ENCODE assay signal across 1 cellular context in the genomic region with DNA sequence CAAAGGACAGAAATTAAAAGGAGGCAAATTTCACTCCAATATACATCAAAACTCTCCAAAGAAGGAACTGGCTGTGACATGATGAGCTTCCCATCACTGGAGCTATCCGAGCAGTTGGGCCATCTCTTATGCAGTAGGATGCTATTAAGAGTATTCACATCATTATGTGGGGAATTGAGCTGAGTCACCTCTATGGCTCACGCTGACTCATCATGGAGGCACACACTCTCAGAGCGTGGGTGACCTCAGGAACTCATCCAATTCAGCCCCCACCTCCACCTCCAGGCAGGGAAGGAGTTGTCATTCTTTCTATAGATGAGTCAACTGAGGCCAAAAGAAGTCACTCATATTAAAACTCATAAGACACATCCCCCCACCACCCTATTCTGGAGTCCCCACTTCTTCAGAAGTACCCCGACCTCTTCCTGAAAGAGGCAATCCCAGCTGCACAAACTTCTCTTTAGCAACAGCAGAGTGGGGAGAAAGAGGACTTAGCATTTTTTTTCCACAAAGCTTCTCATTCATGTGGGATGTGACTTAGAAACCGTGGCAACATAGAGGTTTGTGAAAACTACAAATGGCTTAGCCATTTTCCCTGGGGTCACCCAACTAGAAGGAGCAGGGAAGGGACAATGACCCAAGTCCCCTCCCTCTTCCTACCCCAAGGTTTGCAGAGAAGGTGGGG.
TF ChIP-seq lines count a peak whose summit lies in the region.

No MANE protein-coding gene starts in this region.

TF ChIP-seq in A549, 52 proteins besides CTCF, POLR2A, EP300 and RAD21 (continued from another document):
- TF ChIP-seq, protein P1, sequence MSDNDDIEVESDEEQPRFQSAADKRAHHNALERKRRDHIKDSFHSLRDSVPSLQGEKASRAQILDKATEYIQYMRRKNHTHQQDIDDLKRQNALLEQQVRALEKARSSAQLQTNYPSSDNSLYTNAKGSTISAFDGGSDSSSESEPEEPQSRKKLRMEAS (IDR thresholded peaks at IDR 0.05) = peak; percentile 87
- TF ChIP-seq CBX8 (IDR thresholded peaks at IDR 0.05) (no peak), PHF8 (IDR thresholded peaks at IDR 0.05; ENCODE audit: borderline replicate concordance, low read depth) (no peak), EHF (CRISPR knock-in tag; IDR thresholded peaks at IDR 0.05) (peak; percentile 52; the same call in 1 of the 2 replicates), HOXA7 (CRISPR knock-in tag; IDR thresholded peaks at IDR 0.05) (no peak), HEYL (CRISPR knock-in tag; IDR thresholded peaks at IDR 0.05) (no peak), JUNB (IDR thresholded peaks at IDR 0.05) (peak; percentile 99), ZNF302 (CRISPR knock-in tag; IDR thresholded peaks at IDR 0.05) (no peak), EHMT2 (IDR thresholded peaks at IDR 0.05; ENCODE audit: low read depth) (no peak), FOSB (CRISPR knock-in tag; IDR thresholded peaks at IDR 0.05) (no peak), NR3C1 (IDR thresholded peaks at IDR 0.05) (no peak), HOXB13 (CRISPR knock-in tag; IDR thresholded peaks at IDR 0.05; ENCODE audit: low read depth) (no peak), JUN (IDR thresholded peaks at IDR 0.05) (peak; percentile 83 to 94), TP53 (CRISPR knock-in tag; IDR thresholded peaks at IDR 0.05) (no peak), ZSCAN20 (CRISPR knock-in tag; IDR thresholded peaks at IDR 0.05) (no peak), ESRRA (IDR thresholded peaks at IDR 0.05; ENCODE audit: borderline replicate concordance, low read length) (no peak), MYC (IDR thresholded peaks at IDR 0.05; ENCODE audit: borderline replicate concordance, low read length) (no peak; the same call in 1 of the 2 replicates), TFCP2L1 (CRISPR knock-in tag; IDR thresholded peaks at IDR 0.05) (no peak), MAZ (IDR thresholded peaks at IDR 0.05; ENCODE audit: borderline replicate concordance, low read depth, low read length) (no peak), KDM5A (IDR thresholded peaks at IDR 0.05) (no peak), HDAC2 (IDR thresholded peaks at IDR 0.05) (no peak), ZFP36 (IDR thresholded peaks at IDR 0.05; ENCODE audit: borderline replicate concordance, partially characterized antibody) (no peak), FOXS1 (CRISPR knock-in tag; IDR thresholded peaks at IDR 0.05) (no peak), HOXB5 (CRISPR knock-in tag; IDR thresholded peaks at IDR 0.05) (peak; percentile 20; the same call in 1 of the 2 replicates), RARB (CRISPR knock-in tag; IDR thresholded peaks at IDR 0.05) (no peak), FOSL2 (IDR thresholded peaks at IDR 0.05) (peak; percentile 99), FOSL2 (CRISPR knock-in tag; IDR thresholded peaks at IDR 0.05) (peak; percentile 99), CHD2 (IDR thresholded peaks at IDR 0.05; ENCODE audit: low read length, partially characterized antibody) (no peak), KDM1A (IDR thresholded peaks at IDR 0.05; ENCODE audit: low read depth) (no peak), NFE2L2 (conservative IDR thresholded peaks at IDR 0.05; ENCODE audit: low read length) (peak; percentile 89), POLR2AphosphoS2 (conservative IDR thresholded peaks at IDR 0.05; ENCODE audit: low read length) (no peak), RCOR1 (IDR thresholded peaks at IDR 0.05; ENCODE audit: low read depth, low read length) (no peak), NPAS2 (CRISPR knock-in tag; IDR thresholded peaks at IDR 0.05; ENCODE audit: borderline replicate concordance) (no peak), SREBF2 (IDR thresholded peaks at IDR 0.05) (no peak), CEBPB (IDR thresholded peaks at IDR 0.05) (peak in 1 of 2 experiments; percentile 66; a peak in 2 of 4 replicates), BHLHE40 (IDR thresholded peaks at IDR 0.05; ENCODE audit: low read depth, low read length) (no peak), RFX5 (IDR thresholded peaks at IDR 0.05) (no peak), RNF2 (IDR thresholded peaks at IDR 0.05; ENCODE audit: borderline replicate concordance, low read depth) (no peak), MAFK (IDR thresholded peaks at IDR 0.05; ENCODE audit: partially characterized antibody) (peak; percentile 99), ZC3H11A (IDR thresholded peaks at IDR 0.05) (no peak)
- TF ChIP-seq, protein P2, sequence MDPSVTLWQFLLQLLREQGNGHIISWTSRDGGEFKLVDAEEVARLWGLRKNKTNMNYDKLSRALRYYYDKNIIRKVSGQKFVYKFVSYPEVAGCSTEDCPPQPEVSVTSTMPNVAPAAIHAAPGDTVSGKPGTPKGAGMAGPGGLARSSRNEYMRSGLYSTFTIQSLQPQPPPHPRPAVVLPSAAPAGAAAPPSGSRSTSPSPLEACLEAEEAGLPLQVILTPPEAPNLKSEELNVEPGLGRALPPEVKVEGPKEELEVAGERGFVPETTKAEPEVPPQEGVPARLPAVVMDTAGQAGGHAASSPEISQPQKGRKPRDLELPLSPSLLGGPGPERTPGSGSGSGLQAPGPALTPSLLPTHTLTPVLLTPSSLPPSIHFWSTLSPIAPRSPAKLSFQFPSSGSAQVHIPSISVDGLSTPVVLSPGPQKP (IDR thresholded peaks at IDR 0.05; ENCODE audit: low read depth, low read length) = no peak
- TF ChIP-seq, protein P3, sequence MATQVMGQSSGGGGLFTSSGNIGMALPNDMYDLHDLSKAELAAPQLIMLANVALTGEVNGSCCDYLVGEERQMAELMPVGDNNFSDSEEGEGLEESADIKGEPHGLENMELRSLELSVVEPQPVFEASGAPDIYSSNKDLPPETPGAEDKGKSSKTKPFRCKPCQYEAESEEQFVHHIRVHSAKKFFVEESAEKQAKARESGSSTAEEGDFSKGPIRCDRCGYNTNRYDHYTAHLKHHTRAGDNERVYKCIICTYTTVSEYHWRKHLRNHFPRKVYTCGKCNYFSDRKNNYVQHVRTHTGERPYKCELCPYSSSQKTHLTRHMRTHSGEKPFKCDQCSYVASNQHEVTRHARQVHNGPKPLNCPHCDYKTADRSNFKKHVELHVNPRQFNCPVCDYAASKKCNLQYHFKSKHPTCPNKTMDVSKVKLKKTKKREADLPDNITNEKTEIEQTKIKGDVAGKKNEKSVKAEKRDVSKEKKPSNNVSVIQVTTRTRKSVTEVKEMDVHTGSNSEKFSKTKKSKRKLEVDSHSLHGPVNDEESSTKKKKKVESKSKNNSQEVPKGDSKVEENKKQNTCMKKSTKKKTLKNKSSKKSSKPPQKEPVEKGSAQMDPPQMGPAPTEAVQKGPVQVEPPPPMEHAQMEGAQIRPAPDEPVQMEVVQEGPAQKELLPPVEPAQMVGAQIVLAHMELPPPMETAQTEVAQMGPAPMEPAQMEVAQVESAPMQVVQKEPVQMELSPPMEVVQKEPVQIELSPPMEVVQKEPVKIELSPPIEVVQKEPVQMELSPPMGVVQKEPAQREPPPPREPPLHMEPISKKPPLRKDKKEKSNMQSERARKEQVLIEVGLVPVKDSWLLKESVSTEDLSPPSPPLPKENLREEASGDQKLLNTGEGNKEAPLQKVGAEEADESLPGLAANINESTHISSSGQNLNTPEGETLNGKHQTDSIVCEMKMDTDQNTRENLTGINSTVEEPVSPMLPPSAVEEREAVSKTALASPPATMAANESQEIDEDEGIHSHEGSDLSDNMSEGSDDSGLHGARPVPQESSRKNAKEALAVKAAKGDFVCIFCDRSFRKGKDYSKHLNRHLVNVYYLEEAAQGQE (IDR thresholded peaks at IDR 0.05) = no peak
- TF ChIP-seq, protein P4, sequence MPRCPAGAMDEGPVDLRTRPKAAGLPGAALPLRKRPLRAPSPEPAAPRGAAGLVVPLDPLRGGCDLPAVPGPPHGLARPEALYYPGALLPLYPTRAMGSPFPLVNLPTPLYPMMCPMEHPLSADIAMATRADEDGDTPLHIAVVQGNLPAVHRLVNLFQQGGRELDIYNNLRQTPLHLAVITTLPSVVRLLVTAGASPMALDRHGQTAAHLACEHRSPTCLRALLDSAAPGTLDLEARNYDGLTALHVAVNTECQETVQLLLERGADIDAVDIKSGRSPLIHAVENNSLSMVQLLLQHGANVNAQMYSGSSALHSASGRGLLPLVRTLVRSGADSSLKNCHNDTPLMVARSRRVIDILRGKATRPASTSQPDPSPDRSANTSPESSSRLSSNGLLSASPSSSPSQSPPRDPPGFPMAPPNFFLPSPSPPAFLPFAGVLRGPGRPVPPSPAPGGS (IDR thresholded peaks at IDR 0.05) = peak; percentile 67; the same call in 1 of the 3 replicates
- TF ChIP-seq, protein P5, sequence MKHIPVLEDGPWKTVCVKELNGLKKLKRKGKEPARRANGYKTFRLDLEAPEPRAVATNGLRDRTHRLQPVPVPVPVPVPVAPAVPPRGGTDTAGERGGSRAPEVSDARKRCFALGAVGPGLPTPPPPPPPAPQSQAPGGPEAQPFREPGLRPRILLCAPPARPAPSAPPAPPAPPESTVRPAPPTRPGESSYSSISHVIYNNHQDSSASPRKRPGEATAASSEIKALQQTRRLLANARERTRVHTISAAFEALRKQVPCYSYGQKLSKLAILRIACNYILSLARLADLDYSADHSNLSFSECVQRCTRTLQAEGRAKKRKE (CRISPR knock-in tag; IDR thresholded peaks at IDR 0.05; ENCODE audit: low read depth) = 0 out of 2 replicates have a peak, but pooled peaks have one; percentile 9
- TF ChIP-seq, protein P6, sequence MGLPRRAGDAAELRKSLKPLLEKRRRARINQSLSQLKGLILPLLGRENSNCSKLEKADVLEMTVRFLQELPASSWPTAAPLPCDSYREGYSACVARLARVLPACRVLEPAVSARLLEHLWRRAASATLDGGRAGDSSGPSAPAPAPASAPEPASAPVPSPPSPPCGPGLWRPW (IDR thresholded peaks at IDR 0.05) = 0 out of 2 replicates have a peak, but pooled peaks have one; percentile 19
- TF ChIP-seq, protein P7, sequence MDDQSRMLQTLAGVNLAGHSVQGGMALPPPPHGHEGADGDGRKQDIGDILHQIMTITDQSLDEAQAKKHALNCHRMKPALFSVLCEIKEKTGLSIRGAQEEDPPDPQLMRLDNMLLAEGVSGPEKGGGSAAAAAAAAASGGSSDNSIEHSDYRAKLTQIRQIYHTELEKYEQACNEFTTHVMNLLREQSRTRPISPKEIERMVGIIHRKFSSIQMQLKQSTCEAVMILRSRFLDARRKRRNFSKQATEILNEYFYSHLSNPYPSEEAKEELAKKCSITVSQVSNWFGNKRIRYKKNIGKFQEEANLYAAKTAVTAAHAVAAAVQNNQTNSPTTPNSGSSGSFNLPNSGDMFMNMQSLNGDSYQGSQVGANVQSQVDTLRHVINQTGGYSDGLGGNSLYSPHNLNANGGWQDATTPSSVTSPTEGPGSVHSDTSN (IDR thresholded peaks at IDR 0.05) = peak; percentile 51; the same call in 1 of the 2 replicates
- TF ChIP-seq, protein P8, sequence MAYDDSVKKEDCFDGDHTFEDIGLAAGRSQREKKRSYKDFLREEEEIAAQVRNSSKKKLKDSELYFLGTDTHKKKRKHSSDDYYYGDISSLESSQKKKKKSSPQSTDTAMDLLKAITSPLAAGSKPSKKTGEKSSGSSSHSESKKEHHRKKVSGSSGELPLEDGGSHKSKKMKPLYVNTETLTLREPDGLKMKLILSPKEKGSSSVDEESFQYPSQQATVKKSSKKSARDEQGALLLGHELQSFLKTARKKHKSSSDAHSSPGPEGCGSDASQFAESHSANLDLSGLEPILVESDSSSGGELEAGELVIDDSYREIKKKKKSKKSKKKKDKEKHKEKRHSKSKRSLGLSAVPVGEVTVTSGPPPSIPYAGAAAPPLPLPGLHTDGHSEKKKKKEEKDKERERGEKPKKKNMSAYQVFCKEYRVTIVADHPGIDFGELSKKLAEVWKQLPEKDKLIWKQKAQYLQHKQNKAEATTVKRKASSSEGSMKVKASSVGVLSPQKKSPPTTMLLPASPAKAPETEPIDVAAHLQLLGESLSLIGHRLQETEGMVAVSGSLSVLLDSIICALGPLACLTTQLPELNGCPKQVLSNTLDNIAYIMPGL (CRISPR knock-in tag; IDR thresholded peaks at IDR 0.05; ENCODE audit: borderline replicate concordance) = no peak
- TF ChIP-seq, protein P9, sequence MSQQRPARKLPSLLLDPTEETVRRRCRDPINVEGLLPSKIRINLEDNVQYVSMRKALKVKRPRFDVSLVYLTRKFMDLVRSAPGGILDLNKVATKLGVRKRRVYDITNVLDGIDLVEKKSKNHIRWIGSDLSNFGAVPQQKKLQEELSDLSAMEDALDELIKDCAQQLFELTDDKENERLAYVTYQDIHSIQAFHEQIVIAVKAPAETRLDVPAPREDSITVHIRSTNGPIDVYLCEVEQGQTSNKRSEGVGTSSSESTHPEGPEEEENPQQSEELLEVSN (IDR thresholded peaks at IDR 0.05; ENCODE audit: borderline replicate concordance, low read depth) = 0 out of 2 replicates have a peak, but pooled peaks have one; percentile 18
- TF ChIP-seq, protein P10, sequence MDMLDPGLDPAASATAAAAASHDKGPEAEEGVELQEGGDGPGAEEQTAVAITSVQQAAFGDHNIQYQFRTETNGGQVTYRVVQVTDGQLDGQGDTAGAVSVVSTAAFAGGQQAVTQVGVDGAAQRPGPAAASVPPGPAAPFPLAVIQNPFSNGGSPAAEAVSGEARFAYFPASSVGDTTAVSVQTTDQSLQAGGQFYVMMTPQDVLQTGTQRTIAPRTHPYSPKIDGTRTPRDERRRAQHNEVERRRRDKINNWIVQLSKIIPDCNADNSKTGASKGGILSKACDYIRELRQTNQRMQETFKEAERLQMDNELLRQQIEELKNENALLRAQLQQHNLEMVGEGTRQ (IDR thresholded peaks at IDR 0.05) = no peak
